10 cellular contexts compared by ENCODE assay signal in the genomic region with DNA sequence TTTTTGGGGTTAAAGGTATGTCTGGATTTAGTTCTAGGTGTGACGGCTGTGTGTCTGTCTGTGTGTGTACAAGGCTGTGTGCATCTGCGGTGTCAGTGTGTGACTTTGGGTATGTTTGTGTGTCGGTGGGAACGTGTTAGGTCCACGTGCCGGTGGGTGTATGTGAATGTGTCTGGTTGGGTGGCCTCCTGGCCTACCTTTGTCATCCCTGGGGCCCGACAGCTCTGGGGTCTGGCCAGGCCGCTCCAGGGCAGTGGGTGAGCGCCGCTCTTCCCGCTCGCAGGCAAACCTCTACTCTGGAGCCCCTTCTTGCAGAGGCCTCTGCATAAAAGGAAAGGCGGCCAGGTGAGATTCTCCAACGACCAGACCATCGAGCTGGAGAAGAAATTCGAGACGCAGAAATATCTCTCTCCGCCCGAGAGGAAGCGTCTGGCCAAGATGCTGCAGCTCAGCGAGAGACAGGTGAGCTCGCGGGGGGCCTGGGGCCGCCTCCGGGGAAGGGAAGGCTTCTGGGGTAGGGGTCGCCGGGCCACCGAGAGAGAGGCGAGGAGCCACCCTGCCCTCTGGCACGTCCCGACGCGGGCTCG. TPM values are rescaled to one million over a fixed set of nuclear protein-coding genes. Genes with fewer than 3 reads are reported as not detected.
DNase-seq lines count a peak whose midpoint lies in the region; ATAC-seq and TF ChIP-seq lines count a peak whose summit lies in the region.
"Had no signal": no experiment of that assay in that cellular context is flagged by ENCODE, and none has a peak within 500 bp of the region (broad histone marks: within the 10 kb centered on the region; RNA-seq: fewer than 3 reads in every experiment).

No MANE protein-coding gene starts in this region.

- H3K9me3 ChIP-seq in iPS-18c (ENCODE audit: control insufficient read depth, insufficient read depth, low read length) (no peaks in the 10 kb centered on the region), sigmoid colon (no peaks in the 10 kb centered on the region)

- no peak for TF ChIP-seq POLR2A in sigmoid colon (IDR thresholded peaks at IDR 0.05)

- H3K4me1 ChIP-seq in sigmoid colon: peaks cover 0 to 40% (median 17%) of the 10 kb centered on the region in 4 donors

- no peaks in the 10 kb centered on the region for H3K36me3 ChIP-seq in sigmoid colon

- H3K27ac Mint-ChIP-seq in WTC11: peak overlapping the region; percentile 81
- H3K27ac Mint-ChIP-seq: activated CD4-positive, alpha-beta T cell treated with anti-CD3 and anti-CD28 coated beads for 36 hours had no signal

- no peak for DNase-seq in GM12864 (ENCODE audit: low read depth)
- DNase-seq in WTC11 (ENCODE audit: low spot score): peak; percentile 66
- no peak for DNase-seq in sigmoid colon
- DNase-seq in activated gamma-delta T cell treated with Interleukin-2 at 50 U/mL for 16 hours: no peak
- DNase-seq in activated effector memory CD4-positive, alpha-beta T cell treated with anti-CD3 and anti-CD28 coated beads, Interleukin-2, amount 50 U/mL, for 16 hours: no peak
- DNase-seq: stimulated activated CD4-positive, alpha-beta T cell treated with anti-CD3 and anti-CD28 coated beads, Interleukin-2, amount 100 ng/mL, for 48 hours had no signal

- CTCF ChIA-PET in WTC11 (lab: Charles Lee): interaction anchor here (1.4 kb wide), 2 partner anchors 151 to 156 kb away, joined by 3 to 5 read pairs; a partner anchor contains a TSS

- POLR2A ChIA-PET in WTC11 (lab: Charles Lee): interaction anchor here (0.5 to 0.6 kb wide), 2 partner anchors 44 to 1235 kb away, joined by 3 to 4 read pairs; no protein-coding TSS in a partner anchor

- peak overlapping the region; percentile 75 for H3K4me3 Mint-ChIP-seq in WTC11
- H3K4me3 Mint-ChIP-seq: activated CD4-positive, alpha-beta T cell treated with anti-CD3 and anti-CD28 coated beads for 36 hours had no signal

- H3K27me3 ChIP-seq in sigmoid colon: peaks cover 0 to 41% (median 2%) of the 10 kb centered on the region in 3 donors

- peaks cover 92% of the 10 kb centered on the region for H3K27me3 Mint-ChIP-seq in WTC11 (ENCODE audit: low read depth)

- TF ChIP-seq EP300 in sigmoid colon (IDR thresholded peaks at IDR 0.05): no peak

- no peak for TF ChIP-seq CTCF in GM12864 (IDR thresholded peaks at IDR 0.05; ENCODE audit: low read depth, low read length, missing control alignments)
- no peak for TF ChIP-seq CTCF in WTC11 (IDR thresholded peaks at IDR 0.05)
- no peak for TF ChIP-seq CTCF in sigmoid colon (IDR thresholded peaks at IDR 0.05)

- H3K9me3 Mint-ChIP-seq in WTC11: no peaks in the 10 kb centered on the region

- intact Hi-C loops in sigmoid colon (cut with DNase I): loop anchor here (10.0 kb wide), 1 partner anchor 177 kb away; no protein-coding TSS in a partner anchor

- H3K27ac ChIP-seq in sigmoid colon: peak overlapping the region; percentile 79 to 92 (median 86)

- H3K4me3 ChIP-seq in GM12864 (ENCODE audit: low read depth, low read length) (peak overlapping the region; percentile 5; the same call in 1 of the 2 replicates), iPS-18c (ENCODE audit: insufficient read depth, low read depth, low read length) (peak overlapping the region; percentile 54; the same call in 1 of the 2 replicates), sigmoid colon (peak overlapping the region in 3 of 4 donors; percentile 73 to 76 (median 75))

- peaks cover 2% of the 10 kb centered on the region; the same call in 1 of the 2 replicates for H3K36me3 Mint-ChIP-seq in WTC11

- peaks cover 54% of the 10 kb centered on the region for H3K4me1 Mint-ChIP-seq in WTC11

- 27 to 68% methylated on average over 34 of the region's 34 CpGs for WGBS in sigmoid colon, 2 donors

- peak; percentile 14 for ATAC-seq in WTC11
- no peak for ATAC-seq in GM18520 (IDR thresholded peaks at IDR 0.05; ENCODE audit: unreplicated experiment)
- ATAC-seq in GM18868 (IDR thresholded peaks at IDR 0.05; ENCODE audit: unreplicated experiment): no peak
- ATAC-seq: activated CD4-positive, alpha-beta T cell treated with anti-CD3 and anti-CD28 coated beads for 36 hours had no signal

TF ChIP-seq in WTC11, 78 proteins besides CTCF, POLR2A, EP300 and RAD21:
- TF ChIP-seq, protein P1, sequence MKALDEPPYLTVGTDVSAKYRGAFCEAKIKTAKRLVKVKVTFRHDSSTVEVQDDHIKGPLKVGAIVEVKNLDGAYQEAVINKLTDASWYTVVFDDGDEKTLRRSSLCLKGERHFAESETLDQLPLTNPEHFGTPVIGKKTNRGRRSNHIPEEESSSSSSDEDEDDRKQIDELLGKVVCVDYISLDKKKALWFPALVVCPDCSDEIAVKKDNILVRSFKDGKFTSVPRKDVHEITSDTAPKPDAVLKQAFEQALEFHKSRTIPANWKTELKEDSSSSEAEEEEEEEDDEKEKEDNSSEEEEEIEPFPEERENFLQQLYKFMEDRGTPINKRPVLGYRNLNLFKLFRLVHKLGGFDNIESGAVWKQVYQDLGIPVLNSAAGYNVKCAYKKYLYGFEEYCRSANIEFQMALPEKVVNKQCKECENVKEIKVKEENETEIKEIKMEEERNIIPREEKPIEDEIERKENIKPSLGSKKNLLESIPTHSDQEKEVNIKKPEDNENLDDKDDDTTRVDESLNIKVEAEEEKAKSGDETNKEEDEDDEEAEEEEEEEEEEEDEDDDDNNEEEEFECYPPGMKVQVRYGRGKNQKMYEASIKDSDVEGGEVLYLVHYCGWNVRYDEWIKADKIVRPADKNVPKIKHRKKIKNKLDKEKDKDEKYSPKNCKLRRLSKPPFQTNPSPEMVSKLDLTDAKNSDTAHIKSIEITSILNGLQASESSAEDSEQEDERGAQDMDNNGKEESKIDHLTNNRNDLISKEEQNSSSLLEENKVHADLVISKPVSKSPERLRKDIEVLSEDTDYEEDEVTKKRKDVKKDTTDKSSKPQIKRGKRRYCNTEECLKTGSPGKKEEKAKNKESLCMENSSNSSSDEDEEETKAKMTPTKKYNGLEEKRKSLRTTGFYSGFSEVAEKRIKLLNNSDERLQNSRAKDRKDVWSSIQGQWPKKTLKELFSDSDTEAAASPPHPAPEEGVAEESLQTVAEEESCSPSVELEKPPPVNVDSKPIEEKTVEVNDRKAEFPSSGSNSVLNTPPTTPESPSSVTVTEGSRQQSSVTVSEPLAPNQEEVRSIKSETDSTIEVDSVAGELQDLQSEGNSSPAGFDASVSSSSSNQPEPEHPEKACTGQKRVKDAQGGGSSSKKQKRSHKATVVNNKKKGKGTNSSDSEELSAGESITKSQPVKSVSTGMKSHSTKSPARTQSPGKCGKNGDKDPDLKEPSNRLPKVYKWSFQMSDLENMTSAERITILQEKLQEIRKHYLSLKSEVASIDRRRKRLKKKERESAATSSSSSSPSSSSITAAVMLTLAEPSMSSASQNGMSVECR (CRISPR knock-in tag; IDR thresholded peaks at IDR 0.05; ENCODE audit: borderline replicate concordance): 0 out of 2 replicates have a peak, but pooled peaks have one; percentile 58
- peak; percentile 33; the same call in 1 of the 2 replicates for TF ChIP-seq ZNF423 (CRISPR knock-in tag; IDR thresholded peaks at IDR 0.05)
- no peak for TF ChIP-seq ZNF671 (CRISPR knock-in tag; IDR thresholded peaks at IDR 0.05)
- TF ChIP-seq, protein P2, sequence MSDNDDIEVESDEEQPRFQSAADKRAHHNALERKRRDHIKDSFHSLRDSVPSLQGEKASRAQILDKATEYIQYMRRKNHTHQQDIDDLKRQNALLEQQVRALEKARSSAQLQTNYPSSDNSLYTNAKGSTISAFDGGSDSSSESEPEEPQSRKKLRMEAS (CRISPR knock-in tag; IDR thresholded peaks at IDR 0.05): peak; percentile 79; the same call in 1 of the 2 replicates
- TF ChIP-seq PRRX2 (CRISPR knock-in tag; IDR thresholded peaks at IDR 0.05): no peak

RNA-seq across cellular contexts. Expression of a gene that starts 2.4 kb away (rescaled TPM):
- total RNA-seq in WTC11 (2021): 4.5 to 4.8 TPM (median 4.8 TPM) in 3 replicates
- 1 to 10 TPM; 3.5 to 8.9 (median 6.6) TPM for total RNA-seq in sigmoid colon
- polyA plus RNA-seq in sigmoid colon: 10 to 100 TPM in 1 of 3 donors, 1 to 10 TPM in 2; 2.8 to 13.2 (median 6.6) TPM

Comparison
In these comparisons a context has a peak if more than half of its experiments do, and no peak if none do; other contexts are left out.
1. H3K4me3 ChIP-seq: peak in every context shown above with its lines; median percentile 75 in sigmoid colon; 54 in iPS-18c; 5 in GM12864.